Comparison of ENCODE assay signal across 8 cellular contexts in the genomic region with DNA sequence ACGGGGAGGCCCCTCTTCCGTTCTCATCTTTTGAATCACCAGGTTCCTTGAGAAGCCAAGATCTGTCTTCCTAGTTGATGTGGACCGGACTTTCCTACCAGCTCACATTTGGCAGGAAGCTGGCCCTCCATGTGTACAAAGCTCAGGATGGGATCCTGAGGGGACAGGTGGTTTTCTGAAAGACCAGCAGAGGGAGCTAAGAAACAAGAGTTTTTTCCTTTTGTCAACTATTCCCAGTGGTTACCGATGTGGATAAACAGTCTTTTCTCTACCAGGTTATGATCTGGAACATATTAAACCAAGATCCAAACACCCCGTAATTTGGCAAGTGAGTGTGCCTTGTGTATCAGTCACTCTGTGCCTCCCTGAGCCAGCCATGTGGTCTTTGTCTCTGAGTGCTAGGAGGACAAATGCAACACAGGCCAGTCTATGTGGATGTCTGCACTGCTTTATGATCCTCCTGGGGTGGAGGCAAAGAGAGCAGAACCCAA. TPM values are rescaled to one million over a fixed set of nuclear protein-coding genes. Genes with fewer than 3 reads are reported as not detected.
A peak's percentile ranks its signal among the peaks of the same experiment; 100 is the strongest.
DNase-seq lines count a peak whose midpoint lies in the region; ATAC-seq and TF ChIP-seq lines count a peak whose summit lies in the region.

No MANE protein-coding gene starts in this region.

- TF ChIP-seq CTCF in GM12873 (IDR thresholded peaks at IDR 0.05; ENCODE audit: insufficient read depth, low read depth, low read length, missing control alignments): peak; percentile 76
- peak; percentile 79 for TF ChIP-seq CTCF in NB4 (IDR thresholded peaks at IDR 0.05; ENCODE audit: low read depth, low read length)
- peak; percentile 64 for TF ChIP-seq CTCF in nephron progenitor cell (IDR thresholded peaks at IDR 0.05)

- no peak for TF ChIP-seq POLR2A in NB4 (IDR thresholded peaks at IDR 0.05; ENCODE audit: extremely low read depth, insufficient read length)

- ATAC-seq in SK-N-SH treated with all-trans-retinoic acid at 6 μM for 48 hours: peak; percentile 97
- peak; percentile 77 for ATAC-seq in esophagus mucosa
- ATAC-seq in HG03196 (IDR thresholded peaks at IDR 0.05; ENCODE audit: unreplicated experiment): no peak

- peaks cover 12% of the 10 kb centered on the region for H3K27me3 Mint-ChIP-seq in nephron progenitor cell (ENCODE audit: low read depth, poor library complexity)

- DNase-seq in Ammon's horn (ENCODE audit: low spot score) (peak; percentile 34), NB4 (ENCODE audit: low read depth) (peak; percentile 76), nephron progenitor cell (peak; percentile 17)
- no peak for DNase-seq in activated CD8-positive, alpha-beta memory T cell treated with anti-CD3 and anti-CD28 coated beads, Interleukin-2, amount 50 U/mL, for 48 hours

- no peak overlapping the region for H3K27ac Mint-ChIP-seq in nephron progenitor cell

- no peak overlapping the region for H3K4me3 Mint-ChIP-seq in nephron progenitor cell

- no peaks in the 10 kb centered on the region for H3K36me3 Mint-ChIP-seq in nephron progenitor cell (ENCODE audit: low read depth)

- H3K4me3 ChIP-seq in NB4 (ENCODE audit: low read depth, low read length): no peak overlapping the region

- no peaks in the 10 kb centered on the region for H3K4me1 Mint-ChIP-seq in nephron progenitor cell

- no peaks in the 10 kb centered on the region for H3K9me3 Mint-ChIP-seq in nephron progenitor cell

TF ChIP-seq in SK-N-SH treated with all-trans-retinoic acid at 6 μM for 48 hours, 23 proteins besides CTCF, POLR2A, EP300 and RAD21:
- TF ChIP-seq OSR1 (CRISPR knock-in tag; IDR thresholded peaks at IDR 0.05): no peak
- peak; percentile 22; the same call in 1 of the 2 replicates for TF ChIP-seq TCF4 (CRISPR knock-in tag; IDR thresholded peaks at IDR 0.05; ENCODE audit: borderline replicate concordance)
- TF ChIP-seq, protein P1, sequence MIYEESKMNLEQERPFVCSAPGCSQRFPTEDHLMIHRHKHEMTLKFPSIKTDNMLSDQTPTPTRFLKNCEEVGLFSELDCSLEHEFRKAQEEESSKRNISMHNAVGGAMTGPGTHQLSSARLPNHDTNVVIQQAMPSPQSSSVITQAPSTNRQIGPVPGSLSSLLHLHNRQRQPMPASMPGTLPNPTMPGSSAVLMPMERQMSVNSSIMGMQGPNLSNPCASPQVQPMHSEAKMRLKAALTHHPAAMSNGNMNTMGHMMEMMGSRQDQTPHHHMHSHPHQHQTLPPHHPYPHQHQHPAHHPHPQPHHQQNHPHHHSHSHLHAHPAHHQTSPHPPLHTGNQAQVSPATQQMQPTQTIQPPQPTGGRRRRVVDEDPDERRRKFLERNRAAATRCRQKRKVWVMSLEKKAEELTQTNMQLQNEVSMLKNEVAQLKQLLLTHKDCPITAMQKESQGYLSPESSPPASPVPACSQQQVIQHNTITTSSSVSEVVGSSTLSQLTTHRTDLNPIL (CRISPR knock-in tag; IDR thresholded peaks at IDR 0.05; ENCODE audit: low read depth): no peak
- no peak for TF ChIP-seq ZC3H10 (CRISPR knock-in tag; IDR thresholded peaks at IDR 0.05)
- no peak for TF ChIP-seq RARB (CRISPR knock-in tag; IDR thresholded peaks at IDR 0.05)
- 0 out of 2 replicates have a peak, but pooled peaks have one; percentile 21 for TF ChIP-seq ZNF70 (CRISPR knock-in tag; IDR thresholded peaks at IDR 0.05)
- no peak for TF ChIP-seq ESRRG (CRISPR knock-in tag; IDR thresholded peaks at IDR 0.05)
- no peak for TF ChIP-seq TOX (CRISPR knock-in tag; IDR thresholded peaks at IDR 0.05; ENCODE audit: borderline replicate concordance)

RNA-seq across cellular contexts. Expression of a gene that starts 25.1 kb away (rescaled TPM):
- 3.1 TPM for total RNA-seq in esophagus mucosa
